Comparison of ENCODE assay signal across 11 cellular contexts in genomic region chr6:26189905-26190304, GRCh38.
DNase-seq lines count a peak whose midpoint lies in the region; ATAC-seq and TF ChIP-seq lines count a peak whose summit lies in the region.
"Had no signal": no experiment of that assay in that cellular context is flagged by ENCODE, and none has a peak within 500 bp of the region (broad histone marks: within the 10 kb centered on the region; RNA-seq: fewer than 3 reads in every experiment).

No MANE protein-coding gene starts in this region.

- no TSS peak for BruUV-seq in Panc1 (replicated peaks; lab: Mats Ljungman, UMichigan)

- POLR2A ChIA-PET in Panc1 (lab: Charles Lee), result interaction anchor here (1.4 to 3.7 kb wide), 4 partner anchors 8 to 66 kb away, joined by 6 to 42 read pairs (median 8); a partner anchor contains a TSS

- H3K27ac Mint-ChIP-seq in activated naive CD4-positive, alpha-beta T cell treated with anti-CD3 and anti-CD28 coated beads for 36 hours, result peak overlapping the region; percentile 94
- H3K27ac Mint-ChIP-seq in endothelial cell (ENCODE audit: unreplicated experiment), result peak overlapping the region; percentile 73

- TF ChIP-seq CTCF in Panc1 (IDR thresholded peaks at IDR 0.05), result no peak
- no peak for TF ChIP-seq CTCF in endothelial cell (IDR thresholded peaks at IDR 0.05; ENCODE audit: unreplicated experiment)
- TF ChIP-seq CTCF in stomach (IDR thresholded peaks at IDR 0.05), result no peak

- H3K9me3 Mint-ChIP-seq in activated naive CD4-positive, alpha-beta T cell treated with anti-CD3 and anti-CD28 coated beads for 36 hours, result no peaks in the 10 kb centered on the region
- no peaks in the 10 kb centered on the region for H3K9me3 Mint-ChIP-seq in endothelial cell (ENCODE audit: unreplicated experiment)

- CTCF ChIA-PET in activated naive CD4-positive, alpha-beta T cell treated with anti-CD3 and anti-CD28 coated beads for 36 hours (lab: Charles Lee), result no interaction called here
- CTCF ChIA-PET in Panc1 (lab: Charles Lee), result no interaction called here

- peaks cover 31% of the 10 kb centered on the region for H3K4me1 Mint-ChIP-seq in activated naive CD4-positive, alpha-beta T cell treated with anti-CD3 and anti-CD28 coated beads for 36 hours (ENCODE audit: low read depth)
- peaks cover 12% of the 10 kb centered on the region for H3K4me1 Mint-ChIP-seq in endothelial cell (ENCODE audit: unreplicated experiment)

- 25 to 63% (median 57%) methylated on average over 3 of the region's 3 CpGs for WGBS in stomach, 5 donors

- intact Hi-C loops in activated naive CD4-positive, alpha-beta T cell treated with anti-CD3 and anti-CD28 coated beads for 36 hours (cut with micrococcal nuclease), result loop anchor here (1.0 to 10.0 kb wide), 7 partner anchors 7 to 1645 kb away; a partner anchor contains a TSS
- intact Hi-C loops in Panc1 (cut with micrococcal nuclease; ENCODE audit: unreplicated experiment) (loop anchor here (10.0 kb wide), 1 partner anchor 95 kb away; a partner anchor contains a TSS), stomach (cut with DNase I; ENCODE audit: low total_unique reads) (no loop called here)

- H3K27ac ChIP-seq in Panc1 (ENCODE audit: low read length), result peak overlapping the region; percentile 90
- H3K27ac ChIP-seq in stomach, result peak overlapping the region in 3 of 5 donors; percentile 89 to 92 (median 91)
- H3K27ac ChIP-seq: neutrophil had no signal

- no peak overlapping the region for H3K4me3 ChIP-seq in Panc1 (ENCODE audit: low read depth in 2 of 2, low read length in 2 of 2)
- H3K4me3 ChIP-seq in stomach, result no peak overlapping the region

- peaks cover 4% of the 10 kb centered on the region for H3K36me3 Mint-ChIP-seq in activated naive CD4-positive, alpha-beta T cell treated with anti-CD3 and anti-CD28 coated beads for 36 hours (ENCODE audit: low read depth)
- no peaks in the 10 kb centered on the region for H3K36me3 Mint-ChIP-seq in endothelial cell (ENCODE audit: low read depth, unreplicated experiment)

- TF ChIP-seq POLR2A in stomach (IDR thresholded peaks at IDR 0.05), result no peak

- no peak for DNase-seq in activated naive CD4-positive, alpha-beta T cell treated with anti-CD3 and anti-CD28 coated beads for 36 hours
- no peak for DNase-seq in activated naive CD4-positive, alpha-beta T cell treated with anti-CD3 and anti-CD28 coated beads, Interleukin-2, amount 50 U/mL, for 16 hours
- DNase-seq in Panc1 (ENCODE audit: low read depth, low spot score) (no peak), endothelial cell (ENCODE audit: low spot score) (no peak), stomach (no peak), NCI-H128 (lab: John Stamatoyannopoulos, UW; ENCODE audit: unreplicated experiment) (no peak), COLO668 (lab: John Stamatoyannopoulos, UW; ENCODE audit: unreplicated experiment) (no peak)
- DNase-seq: activated CD8-positive, alpha-beta memory T cell treated with anti-CD3 and anti-CD28 coated beads for 24 hours had no signal

- peaks cover 1% of the 10 kb centered on the region for H3K27me3 Mint-ChIP-seq in activated naive CD4-positive, alpha-beta T cell treated with anti-CD3 and anti-CD28 coated beads for 36 hours (ENCODE audit: low read depth)
- peaks cover 15% of the 10 kb centered on the region for H3K27me3 Mint-ChIP-seq in endothelial cell (ENCODE audit: unreplicated experiment)

- H3K9me3 ChIP-seq in Panc1 (ENCODE audit: control insufficient read depth, insufficient read depth, low read depth, low read length) (no peaks in the 10 kb centered on the region), stomach (no peaks in the 10 kb centered on the region)
- H3K9me3 ChIP-seq: ascending aorta, neutrophil had no signal

- H3K4me3 Mint-ChIP-seq in activated naive CD4-positive, alpha-beta T cell treated with anti-CD3 and anti-CD28 coated beads for 36 hours, result no peak overlapping the region
- H3K4me3 Mint-ChIP-seq in endothelial cell (ENCODE audit: unreplicated experiment), result no peak overlapping the region

- ATAC-seq in Panc1 (no peak), HG02885 (IDR thresholded peaks at IDR 0.05; ENCODE audit: poor library complexity, unreplicated experiment) (no peak)

- in situ Hi-C loops in Panc1 (cut with HindIII; ENCODE audit: low pct_unique_long_range_greater_than_20kb, low sequenced_read_pairs), result no loop called here

- H3K36me3 ChIP-seq in Panc1 (ENCODE audit: control insufficient read depth, insufficient read depth, low read length) (no peaks in the 10 kb centered on the region; the same call in 1 of the 2 replicates), stomach (no peaks in the 10 kb centered on the region)
- H3K36me3 ChIP-seq: ascending aorta had no signal

- H3K4me1 ChIP-seq in Panc1 (ENCODE audit: control insufficient read depth, insufficient read depth, low read length) (peaks cover 39% of the 10 kb centered on the region), stomach (peaks cover 5 to 29% (median 21%) of the 10 kb centered on the region in 4 donors)

- no peak for TF ChIP-seq EP300 in stomach (IDR thresholded peaks at IDR 0.05)

- no peaks in the 10 kb centered on the region for H3K27me3 ChIP-seq in Panc1 (ENCODE audit: control insufficient read depth, insufficient read depth, low read length)
- peaks cover 0 to 52% (median 3%) of the 10 kb centered on the region in 3 donors for H3K27me3 ChIP-seq in stomach
- H3K27me3 ChIP-seq: ascending aorta had no signal
